In the genomic region with DNA sequence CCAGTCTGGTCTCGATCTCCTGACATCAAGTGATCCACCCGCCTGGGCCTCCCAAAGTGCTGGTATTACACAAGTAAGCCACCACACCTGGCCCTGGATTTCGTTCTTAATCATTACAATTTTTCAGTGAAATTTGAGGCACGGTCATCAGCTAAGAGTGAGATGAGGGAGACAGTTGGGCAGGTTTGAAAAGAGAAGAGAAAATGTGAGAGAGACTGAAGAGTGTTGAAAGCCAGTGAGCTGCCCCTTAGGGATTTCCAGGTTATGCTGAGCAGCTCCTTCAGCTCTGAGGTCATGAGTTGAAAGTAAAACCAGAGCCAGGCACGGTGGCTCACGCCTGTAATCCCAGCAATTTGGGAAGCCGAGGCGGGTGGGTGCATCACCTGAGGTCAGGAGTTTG, we compare ENCODE assay signal across 21 cellular contexts. TPM values are rescaled to one million over a fixed set of nuclear protein-coding genes. Genes with fewer than 3 reads are reported as not detected.
DNase-seq lines count a peak whose midpoint lies in the region; ATAC-seq and TF ChIP-seq lines count a peak whose summit lies in the region.
"Had no signal": no experiment of that assay in that cellular context is flagged by ENCODE, and none has a peak within 500 bp of the region (broad histone marks: within the 10 kb centered on the region; RNA-seq: fewer than 3 reads in every experiment).

No MANE protein-coding gene starts in this region.

- H3K4me3 Mint-ChIP-seq in activated B cell treated with CpG ODN at 0.5 μM for 24 hours = no peak overlapping the region
- H3K4me3 Mint-ChIP-seq: activated CD4-positive, alpha-beta T cell treated with anti-CD3 and anti-CD28 coated beads, Interleukin-2, amount 10 ng/mL, durations not matched to agents 7 days and 5 days; neural progenitor cell had no signal

- no peaks in the 10 kb centered on the region for H3K27me3 Mint-ChIP-seq in activated B cell treated with CpG ODN at 0.5 μM for 24 hours
- H3K27me3 Mint-ChIP-seq: activated CD4-positive, alpha-beta T cell treated with anti-CD3 and anti-CD28 coated beads, Interleukin-2, amount 10 ng/mL, durations not matched to agents 7 days and 5 days had no signal

- no peak for TF ChIP-seq CTCF in GM12864 (IDR thresholded peaks at IDR 0.05; ENCODE audit: low read depth, low read length, missing control alignments)
- TF ChIP-seq CTCF in activated B cell treated with CpG ODN at 0.5 μM for 24 hours (IDR thresholded peaks at IDR 0.05) = no peak

- POLR2A ChIA-PET in activated B cell treated with CpG ODN at 0.5 μM for 24 hours (lab: Charles Lee) = interaction anchor here (0.6 to 3.7 kb wide), 7 partner anchors 15 to 147 kb away, joined by 3 to 35 read pairs (median 4); partner anchors contain the start of genes CDC123, DHTKD1 and NUDT5

- ATAC-seq in GM18858 (IDR thresholded peaks at IDR 0.05; ENCODE audit: unreplicated experiment) (peak; percentile 31), GM21825 (IDR thresholded peaks at IDR 0.05; ENCODE audit: unreplicated experiment) (peak; percentile 28), activated B cell treated with CpG ODN at 0.5 μM for 24 hours (ENCODE audit: low read depth) (no peak), HG02642 (IDR thresholded peaks at IDR 0.05; ENCODE audit: poor library complexity, unreplicated experiment) (no peak)
- ATAC-seq: gastroesophageal sphincter, lower lobe of right lung, SK-N-SH treated with all-trans-retinoic acid at 6 μM for 48 hours had no signal

- peak; percentile 78 for DNase-seq in GM12864 (ENCODE audit: low read depth)
- no peak for DNase-seq in activated B cell treated with CpG ODN at 0.5 μM for 24 hours
- no peak for DNase-seq in COLO829 (ENCODE audit: low spot score)
- DNase-seq in NCI-H510A (lab: John Stamatoyannopoulos, UW) = no peak
- no peak for DNase-seq in SIG-M5 treated with dmso at 0.1 percent for 504 hours (lab: John Stamatoyannopoulos, UW; ENCODE audit: unreplicated experiment)
- DNase-seq: activated CD4-positive, alpha-beta T cell treated with anti-CD3 and anti-CD28 coated beads, Interleukin-2, amount 10 ng/mL, durations not matched to agents 7 days and 5 days; activated gamma-delta T cell; islet precursor cell; lower lobe of right lung; MM.1S; NCI-H1436 treated with DMSO at 0.1 percent for 48 hours; NCI-H2171; NCI-H526; stimulated activated CD4-positive, alpha-beta T cell treated with anti-CD3 and anti-CD28 coated beads, Interleukin-1b, Interleukin-23, amount 100 ng/mL, for 48 hours had no signal

- H3K9me3 Mint-ChIP-seq in activated B cell treated with CpG ODN at 0.5 μM for 24 hours = peaks cover 2% of the 10 kb centered on the region
- H3K9me3 Mint-ChIP-seq: activated CD4-positive, alpha-beta T cell treated with anti-CD3 and anti-CD28 coated beads, Interleukin-2, amount 10 ng/mL, durations not matched to agents 7 days and 5 days; neural progenitor cell had no signal

- no peaks in the 10 kb centered on the region for H3K36me3 Mint-ChIP-seq in activated B cell treated with CpG ODN at 0.5 μM for 24 hours (ENCODE audit: low read depth)
- H3K36me3 Mint-ChIP-seq: neural progenitor cell had no signal

- H3K4me1 Mint-ChIP-seq in activated B cell treated with CpG ODN at 0.5 μM for 24 hours = peaks cover 52% of the 10 kb centered on the region
- H3K4me1 Mint-ChIP-seq: neural progenitor cell had no signal

- intact Hi-C loops in activated B cell treated with CpG ODN at 0.5 μM for 24 hours (cut with micrococcal nuclease) = loop anchor here (10.0 kb wide), 2 partner anchors 296 to 1296 kb away; partner anchors contain the start of genes CAMK1D and SEPHS1

- no peak overlapping the region; the same call in 1 of the 2 replicates for H3K4me3 ChIP-seq in GM12864 (ENCODE audit: low read depth, low read length)
- H3K4me3 ChIP-seq: breast epithelium, gastroesophageal sphincter, lower lobe of right lung, neural progenitor cell had no signal

- CTCF ChIA-PET in activated B cell treated with CpG ODN at 0.5 μM for 24 hours (lab: Charles Lee) = no interaction called here

- H3K27ac Mint-ChIP-seq in activated B cell treated with CpG ODN at 0.5 μM for 24 hours = peak overlapping the region; percentile 67
- H3K27ac Mint-ChIP-seq: activated CD4-positive, alpha-beta T cell treated with anti-CD3 and anti-CD28 coated beads, Interleukin-2, amount 10 ng/mL, durations not matched to agents 7 days and 5 days; neural progenitor cell had no signal

RNA-seq across cellular contexts. Expression of gene UPF2, which starts 5.9 kb away (rescaled TPM):
- 57.9 and 58.0 TPM in 2 replicates for total RNA-seq in activated B cell treated with CpG ODN at 0.5 μM for 24 hours

RNA-seq across cellular contexts. Expression of gene DHTKD1, which starts 20.2 kb away (rescaled TPM):
- 58.2 and 60.7 TPM in 2 replicates for total RNA-seq in activated B cell treated with CpG ODN at 0.5 μM for 24 hours

Comparison
In these comparisons a context has a peak if more than half of its experiments do, and no peak if none do; other contexts are left out.
1. ATAC-seq: peak in GM18858 (single experiment) and GM21825 (single experiment); none in activated B cell treated with CpG ODN at 0.5 μM for 24 hours (single experiment) and HG02642 (single experiment).